11 cellular contexts compared by ENCODE assay signal in the genomic region with DNA sequence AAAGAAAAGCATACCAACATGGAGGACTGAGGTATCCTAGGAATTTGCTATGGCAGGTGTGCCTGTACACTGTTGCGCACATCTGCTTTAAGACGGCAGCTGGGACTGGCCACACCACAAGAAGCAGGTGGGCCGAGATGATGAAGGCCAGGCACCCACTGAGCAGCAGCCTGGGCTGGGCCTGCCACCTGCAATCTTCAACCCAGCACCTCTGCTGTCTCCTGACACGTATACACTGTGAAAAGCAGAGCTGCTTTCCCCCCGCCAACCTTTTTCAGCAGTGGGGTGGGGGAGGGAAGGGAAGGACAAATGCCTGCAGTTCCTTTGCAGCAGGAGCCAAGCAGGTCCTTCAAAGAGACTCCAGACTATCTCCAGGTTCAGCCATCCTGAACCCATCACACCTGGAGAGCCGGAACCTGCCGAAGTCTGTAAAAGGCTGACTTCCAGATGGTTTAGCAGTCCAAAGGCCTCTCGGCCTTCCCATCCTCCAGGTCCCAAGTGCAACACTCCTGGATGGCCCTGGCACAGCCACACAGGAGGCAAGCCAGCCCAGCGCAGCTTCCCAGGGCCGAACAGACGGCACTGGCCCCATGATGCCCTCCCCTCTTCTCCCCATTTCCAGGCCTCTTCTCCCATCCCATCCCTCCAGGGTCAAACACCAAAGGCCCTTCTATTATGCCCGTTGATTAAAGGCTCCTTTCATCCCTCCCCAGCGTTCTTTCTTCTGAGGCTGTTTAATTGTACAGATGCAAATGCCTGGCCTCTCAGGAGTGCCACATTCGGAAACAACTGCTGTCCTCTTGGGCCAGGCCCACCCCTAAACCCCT. TPM values are rescaled to one million over a fixed set of nuclear protein-coding genes. Genes with fewer than 3 reads are reported as not detected.
A peak's percentile ranks its signal among the peaks of the same experiment; 100 is the strongest.
DNase-seq lines count a peak whose midpoint lies in the region; ATAC-seq, FAIRE-seq and TF ChIP-seq lines count a peak whose summit lies in the region.
"Had no signal": no experiment of that assay in that cellular context is flagged by ENCODE, and none has a peak within 500 bp of the region (broad histone marks: within the 10 kb centered on the region; RNA-seq: fewer than 3 reads in every experiment).

No MANE protein-coding gene starts in this region.

- H3K9me3 ChIP-seq in esophagus squamous epithelium (no peaks in the 10 kb centered on the region), muscle layer of duodenum (ENCODE audit: control insufficient read depth in 1 of 2, low read length in 2 of 2) (no peaks in the 10 kb centered on the region)

- H3K36me3 Mint-ChIP-seq in activated naive CD4-positive, alpha-beta T cell treated with anti-CD3 and anti-CD28 coated beads, Interleukin-2, amount 50 U/mL, for 24 hours: peaks cover 6% of the 10 kb centered on the region

- H3K27me3 Mint-ChIP-seq in activated naive CD4-positive, alpha-beta T cell treated with anti-CD3 and anti-CD28 coated beads, Interleukin-2, amount 50 U/mL, for 24 hours: no peaks in the 10 kb centered on the region
- H3K27me3 Mint-ChIP-seq: activated B cell treated with CpG ODN at 0.5 μM for 24 hours had no signal

- peak overlapping the region; percentile 62 for H3K27ac Mint-ChIP-seq in activated naive CD4-positive, alpha-beta T cell treated with anti-CD3 and anti-CD28 coated beads, Interleukin-2, amount 50 U/mL, for 24 hours
- H3K27ac Mint-ChIP-seq: activated B cell treated with CpG ODN at 0.5 μM for 24 hours, immature natural killer cell had no signal

- no peak for TF ChIP-seq CTCF in esophagus squamous epithelium (IDR thresholded peaks at IDR 0.05)

- H3K4me3 Mint-ChIP-seq in activated naive CD4-positive, alpha-beta T cell treated with anti-CD3 and anti-CD28 coated beads, Interleukin-2, amount 50 U/mL, for 24 hours: no peak overlapping the region
- H3K4me3 Mint-ChIP-seq: activated B cell treated with CpG ODN at 0.5 μM for 24 hours, immature natural killer cell had no signal

- no peak for FAIRE-seq in H54 (lab: Jason Lieb, UNC)

- peaks cover 0 to 51% (median 3%) of the 10 kb centered on the region in 3 donors for H3K36me3 ChIP-seq in esophagus squamous epithelium
- H3K36me3 ChIP-seq in muscle layer of duodenum (ENCODE audit: control insufficient read depth in 1 of 2, insufficient read depth in 2 of 2, low read length in 2 of 2): peaks cover 0 to 11% of the 10 kb centered on the region in 2 donors
- H3K36me3 ChIP-seq in urinary bladder (ENCODE audit: insufficient read depth): peaks cover 2% of the 10 kb centered on the region

- no peak for DNase-seq in activated naive CD4-positive, alpha-beta T cell (lab: John Stamatoyannopoulos, UW)
- DNase-seq in esophagus squamous epithelium (lab: John Stamatoyannopoulos, UW) (no peak), H54 (ENCODE audit: insufficient read length, low spot score) (no peak), NCI-H748 treated with DMSO at 0.1 percent for 48 hours (lab: John Stamatoyannopoulos, UW) (no peak)
- DNase-seq: activated B cell treated with CpG ODN at 0.5 μM for 24 hours; activated naive CD4-positive, alpha-beta T cell treated with Interleukin-2 at 50 U/mL for 16 hours; immature natural killer cell had no signal

- TF ChIP-seq POLR2A in esophagus squamous epithelium (IDR thresholded peaks at IDR 0.05) (no peak), H54 (IDR thresholded peaks at IDR 0.05; ENCODE audit: low read depth, low read length) (no peak)

- ATAC-seq in GM21360 (IDR thresholded peaks at IDR 0.05; ENCODE audit: unreplicated experiment): no peak

- peak overlapping the region; percentile 25 to 78 (median 54) for H3K27ac ChIP-seq in esophagus squamous epithelium
- H3K27ac ChIP-seq in muscle layer of duodenum (ENCODE audit: low read length): peak overlapping the region; percentile 39
- peak overlapping the region; percentile 41 for H3K27ac ChIP-seq in urinary bladder (ENCODE audit: low read depth)

- H3K9me3 Mint-ChIP-seq in activated naive CD4-positive, alpha-beta T cell treated with anti-CD3 and anti-CD28 coated beads, Interleukin-2, amount 50 U/mL, for 24 hours: no peaks in the 10 kb centered on the region
- H3K9me3 Mint-ChIP-seq: activated B cell treated with CpG ODN at 0.5 μM for 24 hours, immature natural killer cell had no signal

- 67 to 73% methylated on average over 6 to 10 of the region's 14 CpGs for WGBS in esophagus squamous epithelium, 2 donors
- 56% methylated on average over 14 of the region's 14 CpGs for WGBS in urinary bladder

- H3K27me3 ChIP-seq in esophagus squamous epithelium: no peaks in the 10 kb centered on the region
- H3K27me3 ChIP-seq in muscle layer of duodenum (ENCODE audit: low read depth, low read length): no peaks in the 10 kb centered on the region

- peaks cover 8 to 43% (median 23%) of the 10 kb centered on the region in 3 donors for H3K4me1 ChIP-seq in esophagus squamous epithelium
- H3K4me1 ChIP-seq in muscle layer of duodenum (ENCODE audit: control insufficient read depth in 1 of 2, insufficient read depth in 2 of 2, low read length in 2 of 2): peaks cover 22 to 31% of the 10 kb centered on the region in 2 donors
- H3K4me1 ChIP-seq in urinary bladder (ENCODE audit: insufficient read depth): no peaks in the 10 kb centered on the region

- H3K4me1 Mint-ChIP-seq in activated naive CD4-positive, alpha-beta T cell treated with anti-CD3 and anti-CD28 coated beads, Interleukin-2, amount 50 U/mL, for 24 hours: peaks cover 14% of the 10 kb centered on the region
- H3K4me1 Mint-ChIP-seq: activated B cell treated with CpG ODN at 0.5 μM for 24 hours, immature natural killer cell had no signal

- H3K4me3 ChIP-seq in esophagus squamous epithelium: no peak overlapping the region
- H3K4me3 ChIP-seq in muscle layer of duodenum (ENCODE audit: low read depth in 1 of 2, low read length in 2 of 2): no peak overlapping the region
- H3K4me3 ChIP-seq in urinary bladder (ENCODE audit: low read depth, low read length): no peak overlapping the region

- intact Hi-C loops in esophagus squamous epithelium (cut with DNase I): no loop called here

RNA-seq across cellular contexts. Expression of a gene that starts 31.1 kb away (rescaled TPM):
- total RNA-seq in esophagus squamous epithelium (10 to 100 TPM in 1 of 4 donors, 1 to 10 TPM in 2, under 1 TPM in 1; 0.83 to 10.9 (median 6.2) TPM), urinary bladder (23.4 TPM)
- 25.4 TPM for polyA plus RNA-seq in urinary bladder
